1 cellular context compared by ENCODE assay signal in the genomic region with DNA sequence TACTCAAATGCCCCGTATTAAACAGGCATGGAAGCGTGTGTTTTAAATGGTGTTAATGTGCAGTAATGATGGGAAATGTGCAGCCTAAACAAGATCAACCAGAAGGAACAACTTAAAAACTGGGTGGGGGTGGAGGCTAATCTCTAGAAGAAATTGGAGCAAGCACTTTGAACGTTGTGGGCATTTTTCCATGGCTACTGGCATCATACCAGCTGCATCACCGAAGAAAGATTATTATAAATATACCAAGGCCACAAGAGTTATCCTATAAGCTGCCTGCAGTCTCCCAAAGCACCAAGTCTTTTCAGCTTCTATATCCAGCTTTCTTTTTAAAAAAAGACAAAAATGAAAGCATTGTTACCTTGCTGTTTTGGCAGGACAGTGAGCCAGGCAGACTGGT.
TF ChIP-seq lines count a peak whose summit lies in the region.

No MANE protein-coding gene starts in this region.

TF ChIP-seq in GM23338, 12 proteins besides CTCF, POLR2A, EP300 and RAD21 (continued from another document):
- TF ChIP-seq, protein P1, sequence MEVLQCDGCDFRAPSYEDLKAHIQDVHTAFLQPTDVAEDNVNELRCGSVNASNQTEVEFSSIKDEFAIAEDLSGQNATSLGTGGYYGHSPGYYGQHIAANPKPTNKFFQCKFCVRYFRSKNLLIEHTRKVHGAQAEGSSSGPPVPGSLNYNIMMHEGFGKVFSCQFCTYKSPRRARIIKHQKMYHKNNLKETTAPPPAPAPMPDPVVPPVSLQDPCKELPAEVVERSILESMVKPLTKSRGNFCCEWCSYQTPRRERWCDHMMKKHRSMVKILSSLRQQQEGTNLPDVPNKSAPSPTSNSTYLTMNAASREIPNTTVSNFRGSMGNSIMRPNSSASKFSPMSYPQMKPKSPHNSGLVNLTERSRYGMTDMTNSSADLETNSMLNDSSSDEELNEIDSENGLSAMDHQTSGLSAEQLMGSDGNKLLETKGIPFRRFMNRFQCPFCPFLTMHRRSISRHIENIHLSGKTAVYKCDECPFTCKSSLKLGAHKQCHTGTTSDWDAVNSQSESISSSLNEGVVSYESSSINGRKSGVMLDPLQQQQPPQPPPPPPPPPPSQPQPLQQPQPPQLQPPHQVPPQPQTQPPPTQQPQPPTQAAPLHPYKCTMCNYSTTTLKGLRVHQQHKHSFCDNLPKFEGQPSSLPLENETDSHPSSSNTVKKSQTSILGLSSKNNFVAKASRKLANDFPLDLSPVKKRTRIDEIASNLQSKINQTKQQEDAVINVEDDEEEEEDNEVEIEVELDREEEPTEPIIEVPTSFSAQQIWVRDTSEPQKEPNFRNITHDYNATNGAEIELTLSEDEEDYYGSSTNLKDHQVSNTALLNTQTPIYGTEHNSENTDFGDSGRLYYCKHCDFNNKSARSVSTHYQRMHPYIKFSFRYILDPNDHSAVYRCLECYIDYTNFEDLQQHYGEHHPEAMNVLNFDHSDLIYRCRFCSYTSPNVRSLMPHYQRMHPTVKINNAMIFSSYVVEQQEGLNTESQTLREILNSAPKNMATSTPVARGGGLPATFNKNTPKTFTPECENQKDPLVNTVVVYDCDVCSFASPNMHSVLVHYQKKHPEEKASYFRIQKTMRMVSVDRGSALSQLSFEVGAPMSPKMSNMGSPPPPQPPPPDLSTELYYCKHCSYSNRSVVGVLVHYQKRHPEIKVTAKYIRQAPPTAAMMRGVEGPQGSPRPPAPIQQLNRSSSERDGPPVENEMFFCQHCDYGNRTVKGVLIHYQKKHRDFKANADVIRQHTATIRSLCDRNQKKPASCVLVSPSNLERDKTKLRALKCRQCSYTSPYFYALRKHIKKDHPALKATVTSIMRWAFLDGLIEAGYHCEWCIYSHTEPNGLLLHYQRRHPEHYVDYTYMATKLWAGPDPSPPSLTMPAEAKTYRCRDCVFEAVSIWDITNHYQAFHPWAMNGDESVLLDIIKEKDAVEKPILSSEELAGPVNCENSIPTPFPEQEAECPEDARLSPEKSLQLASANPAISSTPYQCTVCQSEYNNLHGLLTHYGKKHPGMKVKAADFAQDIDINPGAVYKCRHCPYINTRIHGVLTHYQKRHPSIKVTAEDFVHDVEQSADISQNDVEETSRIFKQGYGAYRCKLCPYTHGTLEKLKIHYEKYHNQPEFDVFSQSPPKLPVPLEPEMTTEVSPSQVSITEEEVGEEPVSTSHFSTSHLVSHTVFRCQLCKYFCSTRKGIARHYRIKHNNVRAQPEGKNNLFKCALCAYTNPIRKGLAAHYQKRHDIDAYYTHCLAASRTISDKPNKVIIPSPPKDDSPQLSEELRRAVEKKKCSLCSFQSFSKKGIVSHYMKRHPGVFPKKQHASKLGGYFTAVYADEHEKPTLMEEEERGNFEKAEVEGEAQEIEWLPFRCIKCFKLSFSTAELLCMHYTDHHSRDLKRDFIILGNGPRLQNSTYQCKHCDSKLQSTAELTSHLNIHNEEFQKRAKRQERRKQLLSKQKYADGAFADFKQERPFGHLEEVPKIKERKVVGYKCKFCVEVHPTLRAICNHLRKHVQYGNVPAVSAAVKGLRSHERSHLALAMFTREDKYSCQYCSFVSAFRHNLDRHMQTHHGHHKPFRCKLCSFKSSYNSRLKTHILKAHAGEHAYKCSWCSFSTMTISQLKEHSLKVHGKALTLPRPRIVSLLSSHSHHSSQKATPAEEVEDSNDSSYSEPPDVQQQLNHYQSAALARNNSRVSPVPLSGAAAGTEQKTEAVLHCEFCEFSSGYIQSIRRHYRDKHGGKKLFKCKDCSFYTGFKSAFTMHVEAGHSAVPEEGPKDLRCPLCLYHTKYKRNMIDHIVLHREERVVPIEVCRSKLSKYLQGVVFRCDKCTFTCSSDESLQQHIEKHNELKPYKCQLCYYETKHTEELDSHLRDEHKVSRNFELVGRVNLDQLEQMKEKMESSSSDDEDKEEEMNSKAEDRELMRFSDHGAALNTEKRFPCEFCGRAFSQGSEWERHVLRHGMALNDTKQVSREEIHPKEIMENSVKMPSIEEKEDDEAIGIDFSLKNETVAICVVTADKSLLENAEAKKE (CRISPR knock-in tag; IDR thresholded peaks at IDR 0.05): no peak
- TF ChIP-seq ZNF114 (CRISPR knock-in tag; IDR thresholded peaks at IDR 0.05): no peak
- TF ChIP-seq, protein P2, sequence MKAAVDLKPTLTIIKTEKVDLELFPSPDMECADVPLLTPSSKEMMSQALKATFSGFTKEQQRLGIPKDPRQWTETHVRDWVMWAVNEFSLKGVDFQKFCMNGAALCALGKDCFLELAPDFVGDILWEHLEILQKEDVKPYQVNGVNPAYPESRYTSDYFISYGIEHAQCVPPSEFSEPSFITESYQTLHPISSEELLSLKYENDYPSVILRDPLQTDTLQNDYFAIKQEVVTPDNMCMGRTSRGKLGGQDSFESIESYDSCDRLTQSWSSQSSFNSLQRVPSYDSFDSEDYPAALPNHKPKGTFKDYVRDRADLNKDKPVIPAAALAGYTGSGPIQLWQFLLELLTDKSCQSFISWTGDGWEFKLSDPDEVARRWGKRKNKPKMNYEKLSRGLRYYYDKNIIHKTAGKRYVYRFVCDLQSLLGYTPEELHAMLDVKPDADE (IDR thresholded peaks at IDR 0.05): no peak
- no peak for TF ChIP-seq ZNF331 (CRISPR knock-in tag; IDR thresholded peaks at IDR 0.05; ENCODE audit: low read depth)
- no peak for TF ChIP-seq STAT1 (IDR thresholded peaks at IDR 0.05; ENCODE audit: unreplicated experiment)
- TF ChIP-seq POLR2AphosphoS5 (IDR thresholded peaks at IDR 0.05; ENCODE audit: low read depth): no peak
- TF ChIP-seq, protein P3, sequence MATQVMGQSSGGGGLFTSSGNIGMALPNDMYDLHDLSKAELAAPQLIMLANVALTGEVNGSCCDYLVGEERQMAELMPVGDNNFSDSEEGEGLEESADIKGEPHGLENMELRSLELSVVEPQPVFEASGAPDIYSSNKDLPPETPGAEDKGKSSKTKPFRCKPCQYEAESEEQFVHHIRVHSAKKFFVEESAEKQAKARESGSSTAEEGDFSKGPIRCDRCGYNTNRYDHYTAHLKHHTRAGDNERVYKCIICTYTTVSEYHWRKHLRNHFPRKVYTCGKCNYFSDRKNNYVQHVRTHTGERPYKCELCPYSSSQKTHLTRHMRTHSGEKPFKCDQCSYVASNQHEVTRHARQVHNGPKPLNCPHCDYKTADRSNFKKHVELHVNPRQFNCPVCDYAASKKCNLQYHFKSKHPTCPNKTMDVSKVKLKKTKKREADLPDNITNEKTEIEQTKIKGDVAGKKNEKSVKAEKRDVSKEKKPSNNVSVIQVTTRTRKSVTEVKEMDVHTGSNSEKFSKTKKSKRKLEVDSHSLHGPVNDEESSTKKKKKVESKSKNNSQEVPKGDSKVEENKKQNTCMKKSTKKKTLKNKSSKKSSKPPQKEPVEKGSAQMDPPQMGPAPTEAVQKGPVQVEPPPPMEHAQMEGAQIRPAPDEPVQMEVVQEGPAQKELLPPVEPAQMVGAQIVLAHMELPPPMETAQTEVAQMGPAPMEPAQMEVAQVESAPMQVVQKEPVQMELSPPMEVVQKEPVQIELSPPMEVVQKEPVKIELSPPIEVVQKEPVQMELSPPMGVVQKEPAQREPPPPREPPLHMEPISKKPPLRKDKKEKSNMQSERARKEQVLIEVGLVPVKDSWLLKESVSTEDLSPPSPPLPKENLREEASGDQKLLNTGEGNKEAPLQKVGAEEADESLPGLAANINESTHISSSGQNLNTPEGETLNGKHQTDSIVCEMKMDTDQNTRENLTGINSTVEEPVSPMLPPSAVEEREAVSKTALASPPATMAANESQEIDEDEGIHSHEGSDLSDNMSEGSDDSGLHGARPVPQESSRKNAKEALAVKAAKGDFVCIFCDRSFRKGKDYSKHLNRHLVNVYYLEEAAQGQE (IDR thresholded peaks at IDR 0.05; ENCODE audit: unreplicated experiment): no peak
- TF ChIP-seq JUNB (IDR thresholded peaks at IDR 0.05; ENCODE audit: unreplicated experiment): no peak
TF ChIP-seq in GM23338: peak in this region for 0.
